ENCODE assay signal across 12 cellular contexts in genomic region chr6:142088858-142089216, GRCh38. TPM values are rescaled to one million over a fixed set of nuclear protein-coding genes. Genes with fewer than 3 reads are reported as not detected.
DNase-seq lines count a peak whose midpoint lies in the region; ATAC-seq, FAIRE-seq and TF ChIP-seq lines count a peak whose summit lies in the region.
"Had no signal": no experiment of that assay in that cellular context is flagged by ENCODE, and none has a peak within 500 bp of the region (broad histone marks: within the 10 kb centered on the region; RNA-seq: fewer than 3 reads in every experiment).

No MANE protein-coding gene starts in this region.

- FAIRE-seq in pancreas (lab: Jason Lieb, UNC) = no peak

- no peak overlapping the region for H3K27ac ChIP-seq in pancreas
- H3K27ac ChIP-seq: PC-9 had no signal

- H3K27me3 ChIP-seq in NT2/D1 (ENCODE audit: insufficient read depth, insufficient read length) (peaks cover 8% of the 10 kb centered on the region), pancreas (peaks cover 0 to 26% (median 8%) of the 10 kb centered on the region in 4 donors)

- H3K4me3 ChIP-seq in NT2/D1 (ENCODE audit: insufficient read length, low read depth) = no peak overlapping the region
- H3K4me3 ChIP-seq in pancreas = no peak overlapping the region
- H3K4me3 ChIP-seq: PC-9 had no signal

- H3K36me3 ChIP-seq in NT2/D1 (ENCODE audit: insufficient read depth, insufficient read length, low read length) (no peaks in the 10 kb centered on the region), pancreas (no peaks in the 10 kb centered on the region)

- intact Hi-C loops in pancreas (cut with DNase I) = no loop called here

- no peak overlapping the region for H3K9ac ChIP-seq in NT2/D1 (ENCODE audit: insufficient read length, low read depth)

- TF ChIP-seq CTCF in pancreas (IDR thresholded peaks at IDR 0.05) = no peak

- ATAC-seq in pancreas (peak in 3 of 4 donors; percentile 30 to 80 (median 53)), HG02981 (IDR thresholded peaks at IDR 0.05; ENCODE audit: unreplicated experiment) (no peak)

- H3K4me1 ChIP-seq in NT2/D1 (ENCODE audit: insufficient read depth, insufficient read length) (no peaks in the 10 kb centered on the region), pancreas (no peaks in the 10 kb centered on the region)

- 1 to 2% methylated on average over 14 of the region's 14 CpGs for WGBS in pancreas, 2 donors

- DNase-seq in DMS79 treated with DMSO at 0.1 percent for 48 hours (lab: John Stamatoyannopoulos, UW) = peak; percentile 16
- no peak for DNase-seq in DMS79 (lab: John Stamatoyannopoulos, UW)
- peak; percentile 22 for DNase-seq in NT2/D1 (ENCODE audit: low read depth, low spot score)
- DNase-seq in fibroblast of peridontal ligament (ENCODE audit: extremely low read depth) = peak; percentile 8
- DNase-seq in pancreas = peak in 2 of 6 donors; percentile 20 to 53
- no peak for DNase-seq in H4 (ENCODE audit: low spot score)
- no peak for DNase-seq in cortex of kidney (lab: John Stamatoyannopoulos, UW)
- DNase-seq: glutamatergic neuron; stimulated activated CD4-positive, alpha-beta T cell treated with anti-CD3 and anti-CD28 coated beads, Interleukin-15, amount 100 ng/mL, for 24 hours had no signal

- H3K9me3 ChIP-seq in NT2/D1 (ENCODE audit: insufficient read depth, low read length) (no peaks in the 10 kb centered on the region), pancreas (no peaks in the 10 kb centered on the region)

RNA-seq across cellular contexts. Expression of gene GJE1, which starts 43.9 kb away (rescaled TPM):
- total RNA-seq in pancreas = not detected
- not detected for polyA plus RNA-seq in pancreas
- not detected in 2 replicates for total RNA-seq in H4 (2014; rRNA removed; shearing (Covaris generic))
- total RNA-seq: PC-9, urinary bladder had no signal
- polyA plus RNA-seq: urinary bladder had no signal

RNA-seq across cellular contexts. Expression of gene NMBR, which starts 58.1 kb away (rescaled TPM):
- total RNA-seq in pancreas = under 1 TPM in 1 of 6 donors, not detected in 5; 0.12 TPM
- polyA plus RNA-seq in pancreas = not detected
- total RNA-seq in H4 (2014; rRNA removed; shearing (Covaris generic)) = not detected in 2 replicates

RNA-seq across cellular contexts. Expression of gene VTA1, which starts 58.2 kb away (rescaled TPM):
- 10 to 100 TPM in 4 of 6 donors, 1 to 10 TPM in 2; 9.8 to 20.3 (median 14.1) TPM for total RNA-seq in pancreas
- polyA plus RNA-seq in pancreas = 10 to 100 TPM in 1 of 2 donors, 1 to 10 TPM in 1; 6.2 to 14.7 TPM
- total RNA-seq in H4 (2014; rRNA removed; shearing (Covaris generic)) = 53.7 and 66.7 TPM in 2 replicates

Comparison
In these comparisons a context has a peak if more than half of its experiments do, and no peak if none do; other contexts are left out.
1. DNase-seq: peak in DMS79 treated with DMSO at 0.1 percent for 48 hours (single experiment), NT2/D1 (single experiment) and fibroblast of peridontal ligament (single experiment); none in DMS79 (single experiment), H4 (single experiment) and cortex of kidney (single experiment).